ENCODE assay signal across 2 cellular contexts in the genomic region with DNA sequence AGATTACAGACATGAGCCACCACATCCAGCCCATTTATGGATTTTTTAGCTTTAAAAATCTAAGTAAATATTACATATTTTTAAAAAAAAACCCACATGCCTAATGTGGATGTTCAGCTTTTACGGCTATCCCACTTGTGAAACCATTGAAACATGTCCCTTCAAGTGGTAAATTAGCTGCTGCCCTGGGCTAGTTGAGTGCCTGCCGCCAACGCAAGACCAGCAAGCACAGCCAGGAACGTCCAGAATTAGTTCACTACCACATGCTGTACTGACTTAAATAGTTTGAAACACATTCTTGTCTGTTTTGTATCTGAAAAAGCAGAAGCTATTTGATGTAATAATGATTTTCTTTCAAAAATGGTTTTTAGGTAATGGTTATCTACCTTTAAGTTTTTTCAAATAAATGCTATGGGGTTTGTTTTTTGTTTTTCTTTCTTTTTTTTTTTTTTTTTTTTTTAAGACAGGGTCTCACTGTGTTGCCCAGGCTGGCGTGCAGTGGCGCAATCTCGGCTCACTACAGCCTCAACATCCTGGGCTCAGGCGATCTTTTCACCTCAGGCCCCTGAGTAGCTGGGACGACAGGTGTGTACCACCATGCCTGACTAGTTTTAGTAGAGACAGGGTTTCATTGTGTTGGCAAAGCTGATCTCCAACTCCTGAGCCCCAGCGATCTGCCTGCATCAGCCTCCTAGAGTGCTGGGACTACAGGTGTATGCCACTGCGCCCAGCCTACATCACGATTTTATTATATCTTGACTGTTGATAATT.
TF ChIP-seq lines count a peak whose summit lies in the region.

No MANE protein-coding gene starts in this region.

TF ChIP-seq in HCT116, 20 proteins besides CTCF, POLR2A, EP300 and RAD21:
- TF ChIP-seq EZH2 (IDR thresholded peaks at IDR 0.05) (no peak), ELF1 (IDR thresholded peaks at IDR 0.05; ENCODE audit: borderline replicate concordance, low read depth) (no peak), CEBPB (IDR thresholded peaks at IDR 0.05; ENCODE audit: low read depth) (no peak), POLR2AphosphoS5 (IDR thresholded peaks at IDR 0.05; ENCODE audit: low read depth, low read length) (0 out of 2 replicates have a peak, but pooled peaks have one; percentile 7), ZNF274 (IDR thresholded peaks at IDR 0.05; ENCODE audit: low read depth, low read length) (no peak)
- TF ChIP-seq, protein P1, sequence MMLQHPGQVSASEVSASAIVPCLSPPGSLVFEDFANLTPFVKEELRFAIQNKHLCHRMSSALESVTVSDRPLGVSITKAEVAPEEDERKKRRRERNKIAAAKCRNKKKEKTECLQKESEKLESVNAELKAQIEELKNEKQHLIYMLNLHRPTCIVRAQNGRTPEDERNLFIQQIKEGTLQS (IDR thresholded peaks at IDR 0.05): no peak
- TF ChIP-seq, protein P2, sequence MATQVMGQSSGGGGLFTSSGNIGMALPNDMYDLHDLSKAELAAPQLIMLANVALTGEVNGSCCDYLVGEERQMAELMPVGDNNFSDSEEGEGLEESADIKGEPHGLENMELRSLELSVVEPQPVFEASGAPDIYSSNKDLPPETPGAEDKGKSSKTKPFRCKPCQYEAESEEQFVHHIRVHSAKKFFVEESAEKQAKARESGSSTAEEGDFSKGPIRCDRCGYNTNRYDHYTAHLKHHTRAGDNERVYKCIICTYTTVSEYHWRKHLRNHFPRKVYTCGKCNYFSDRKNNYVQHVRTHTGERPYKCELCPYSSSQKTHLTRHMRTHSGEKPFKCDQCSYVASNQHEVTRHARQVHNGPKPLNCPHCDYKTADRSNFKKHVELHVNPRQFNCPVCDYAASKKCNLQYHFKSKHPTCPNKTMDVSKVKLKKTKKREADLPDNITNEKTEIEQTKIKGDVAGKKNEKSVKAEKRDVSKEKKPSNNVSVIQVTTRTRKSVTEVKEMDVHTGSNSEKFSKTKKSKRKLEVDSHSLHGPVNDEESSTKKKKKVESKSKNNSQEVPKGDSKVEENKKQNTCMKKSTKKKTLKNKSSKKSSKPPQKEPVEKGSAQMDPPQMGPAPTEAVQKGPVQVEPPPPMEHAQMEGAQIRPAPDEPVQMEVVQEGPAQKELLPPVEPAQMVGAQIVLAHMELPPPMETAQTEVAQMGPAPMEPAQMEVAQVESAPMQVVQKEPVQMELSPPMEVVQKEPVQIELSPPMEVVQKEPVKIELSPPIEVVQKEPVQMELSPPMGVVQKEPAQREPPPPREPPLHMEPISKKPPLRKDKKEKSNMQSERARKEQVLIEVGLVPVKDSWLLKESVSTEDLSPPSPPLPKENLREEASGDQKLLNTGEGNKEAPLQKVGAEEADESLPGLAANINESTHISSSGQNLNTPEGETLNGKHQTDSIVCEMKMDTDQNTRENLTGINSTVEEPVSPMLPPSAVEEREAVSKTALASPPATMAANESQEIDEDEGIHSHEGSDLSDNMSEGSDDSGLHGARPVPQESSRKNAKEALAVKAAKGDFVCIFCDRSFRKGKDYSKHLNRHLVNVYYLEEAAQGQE (IDR thresholded peaks at IDR 0.05; ENCODE audit: low read depth): no peak

TF ChIP-seq in GM12878, 131 proteins besides CTCF, POLR2A, EP300 and RAD21:
- TF ChIP-seq RELA (IDR thresholded peaks at IDR 0.05; ENCODE audit: borderline replicate concordance, partially characterized antibody): no peak
- no peak for TF ChIP-seq ZNF274 (IDR thresholded peaks at IDR 0.05; ENCODE audit: insufficient read depth, insufficient read length)
- no peak for TF ChIP-seq IKZF2 (IDR thresholded peaks at IDR 0.05)
- no peak for TF ChIP-seq HCFC1 (IDR thresholded peaks at IDR 0.05; ENCODE audit: low read length)
- TF ChIP-seq ATF7 (IDR thresholded peaks at IDR 0.05; ENCODE audit: low read depth): no peak
- TF ChIP-seq, protein P3, sequence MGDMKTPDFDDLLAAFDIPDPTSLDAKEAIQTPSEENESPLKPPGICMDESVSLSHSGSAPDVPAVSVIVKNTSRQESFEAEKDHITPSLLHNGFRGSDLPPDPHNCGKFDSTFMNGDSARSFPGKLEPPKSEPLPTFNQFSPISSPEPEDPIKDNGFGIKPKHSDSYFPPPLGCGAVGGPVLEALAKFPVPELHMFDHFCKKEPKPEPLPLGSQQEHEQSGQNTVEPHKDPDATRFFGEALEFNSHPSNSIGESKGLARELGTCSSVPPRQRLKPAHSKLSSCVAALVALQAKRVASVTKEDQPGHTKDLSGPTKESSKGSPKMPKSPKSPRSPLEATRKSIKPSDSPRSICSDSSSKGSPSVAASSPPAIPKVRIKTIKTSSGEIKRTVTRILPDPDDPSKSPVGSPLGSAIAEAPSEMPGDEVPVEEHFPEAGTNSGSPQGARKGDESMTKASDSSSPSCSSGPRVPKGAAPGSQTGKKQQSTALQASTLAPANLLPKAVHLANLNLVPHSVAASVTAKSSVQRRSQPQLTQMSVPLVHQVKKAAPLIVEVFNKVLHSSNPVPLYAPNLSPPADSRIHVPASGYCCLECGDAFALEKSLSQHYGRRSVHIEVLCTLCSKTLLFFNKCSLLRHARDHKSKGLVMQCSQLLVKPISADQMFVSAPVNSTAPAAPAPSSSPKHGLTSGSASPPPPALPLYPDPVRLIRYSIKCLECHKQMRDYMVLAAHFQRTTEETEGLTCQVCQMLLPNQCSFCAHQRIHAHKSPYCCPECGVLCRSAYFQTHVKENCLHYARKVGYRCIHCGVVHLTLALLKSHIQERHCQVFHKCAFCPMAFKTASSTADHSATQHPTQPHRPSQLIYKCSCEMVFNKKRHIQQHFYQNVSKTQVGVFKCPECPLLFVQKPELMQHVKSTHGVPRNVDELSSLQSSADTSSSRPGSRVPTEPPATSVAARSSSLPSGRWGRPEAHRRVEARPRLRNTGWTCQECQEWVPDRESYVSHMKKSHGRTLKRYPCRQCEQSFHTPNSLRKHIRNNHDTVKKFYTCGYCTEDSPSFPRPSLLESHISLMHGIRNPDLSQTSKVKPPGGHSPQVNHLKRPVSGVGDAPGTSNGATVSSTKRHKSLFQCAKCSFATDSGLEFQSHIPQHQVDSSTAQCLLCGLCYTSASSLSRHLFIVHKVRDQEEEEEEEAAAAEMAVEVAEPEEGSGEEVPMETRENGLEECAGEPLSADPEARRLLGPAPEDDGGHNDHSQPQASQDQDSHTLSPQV (IDR thresholded peaks at IDR 0.05): no peak
- TF ChIP-seq JUNB (IDR thresholded peaks at IDR 0.05): no peak
